ENCODE assay signal across 11 cellular contexts in the genomic region with DNA sequence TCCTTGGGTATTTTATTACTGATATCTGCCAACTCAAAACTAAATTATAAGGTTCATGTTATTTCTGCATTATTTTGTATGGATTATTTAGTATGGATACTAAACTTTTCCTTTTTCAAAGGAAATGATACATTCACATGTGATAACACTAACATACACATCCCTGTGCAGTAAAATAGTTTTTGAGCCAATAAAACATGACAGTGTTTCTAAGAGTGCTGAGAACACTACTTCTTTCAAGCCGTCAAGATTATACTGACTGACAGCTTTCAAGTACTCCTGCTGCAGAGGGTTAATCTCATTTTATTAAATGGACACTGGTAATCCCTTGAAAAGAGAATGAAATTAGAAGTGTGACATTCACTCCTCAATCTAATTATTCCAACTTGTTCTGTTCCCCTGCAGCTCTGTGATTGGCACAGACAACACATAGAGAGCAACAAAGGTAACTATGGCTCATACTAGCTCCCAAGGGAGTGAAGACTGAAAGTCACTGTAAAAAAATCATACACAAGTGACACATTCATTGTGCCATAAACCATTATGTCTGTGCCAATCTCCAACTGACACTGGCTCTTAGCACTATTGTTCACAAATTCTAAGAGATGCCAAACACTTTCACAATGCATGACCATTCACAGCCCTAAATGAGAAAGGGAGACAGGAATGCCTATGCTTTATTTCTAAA.
DNase-seq lines count a peak whose midpoint lies in the region; ATAC-seq and TF ChIP-seq lines count a peak whose summit lies in the region.
"Had no signal": no experiment of that assay in that cellular context is flagged by ENCODE, and none has a peak within 500 bp of the region (broad histone marks: within the 10 kb centered on the region; RNA-seq: fewer than 3 reads in every experiment).

No MANE protein-coding gene starts in this region.

- peak overlapping the region; percentile 23 for H3K9ac ChIP-seq in Loucy (ENCODE audit: low read depth, low read length, poor library complexity, severe bottlenecking)
- no peak overlapping the region for H3K9ac ChIP-seq in mammary epithelial cell (ENCODE audit: insufficient read depth, low read length)

- H3K9me2 ChIP-seq in Loucy (replicated peaks; ENCODE audit: low read depth, low read length): no peaks in the 10 kb centered on the region

- ATAC-seq in naive thymus-derived CD4-positive, alpha-beta T cell: no peak
- ATAC-seq: activated CD4-positive, CD25-positive, alpha-beta regulatory T cell treated with anti-CD3 and anti-CD28 coated beads, Interleukin-2, amount 50 U/mL, for 24 hours had no signal

- peak overlapping the region in 5 of 9 donors; percentile 17 to 69 (median 29) for H3K27ac Mint-ChIP-seq in naive thymus-derived CD4-positive, alpha-beta T cell

- CTCF ChIA-PET in mammary epithelial cell (lab: Charles Lee; ENCODE audit: low non-redundant PET) (no interaction called here), GM10248 (lab: Yijun Ruan, JAX) (no interaction called here)
- CTCF ChIA-PET in naive thymus-derived CD4-positive, alpha-beta T cell (lab: Charles Lee): no interaction called here

- peaks cover 91% of the 10 kb centered on the region for H3K4me1 ChIP-seq in Loucy (ENCODE audit: insufficient read depth, low read length, poor library complexity, severe bottlenecking)
- peaks cover 26% of the 10 kb centered on the region for H3K4me1 ChIP-seq in mammary epithelial cell (ENCODE audit: insufficient read depth, low read length)
- H3K4me1 ChIP-seq in naive thymus-derived CD4-positive, alpha-beta T cell (ENCODE audit: control insufficient read depth in 2 of 2, insufficient read depth in 2 of 2, low read length in 2 of 2): peaks cover 0 to 18% of the 10 kb centered on the region in 2 donors

- H3F3A ChIP-seq in Loucy (ENCODE audit: low read depth): peaks cover 8% of the 10 kb centered on the region; the same call in 1 of the 2 replicates

- H3K36me3 ChIP-seq in Loucy (ENCODE audit: insufficient read depth, low read length) (peaks cover 29% of the 10 kb centered on the region; the same call in 1 of the 2 replicates), mammary epithelial cell (ENCODE audit: insufficient read depth, low read length) (peaks cover 14% of the 10 kb centered on the region)
- peaks cover 0 to 11% (median 0%) of the 10 kb centered on the region in 3 experiments for H3K36me3 ChIP-seq in naive thymus-derived CD4-positive, alpha-beta T cell (ENCODE audit: control insufficient read depth in 2 of 3, insufficient read depth in 3 of 3, low read length in 3 of 3)

- intact Hi-C loops in mammary epithelial cell (cut with micrococcal nuclease): no loop called here
- intact Hi-C loops in naive thymus-derived CD4-positive, alpha-beta T cell (cut with micrococcal nuclease): loop anchor here (2.0 to 5.0 kb wide), 4 partner anchors 37 to 1467 kb away; no protein-coding TSS in a partner anchor

- H3K27me3 ChIP-seq in Loucy (ENCODE audit: insufficient read depth, low read length, poor library complexity, severe bottlenecking) (no peaks in the 10 kb centered on the region), mammary epithelial cell (ENCODE audit: insufficient read depth, low read length) (no peaks in the 10 kb centered on the region)
- no peaks in the 10 kb centered on the region for H3K27me3 ChIP-seq in naive thymus-derived CD4-positive, alpha-beta T cell (ENCODE audit: control insufficient read depth in 2 of 2, insufficient read depth in 2 of 2, low read length in 2 of 2)

- no peak overlapping the region for H3K4me3 ChIP-seq in Loucy (ENCODE audit: low read length, poor library complexity, severe bottlenecking)
- no peak overlapping the region for H3K4me3 ChIP-seq in mammary epithelial cell (replicated peaks in 1 of 3; ENCODE audit: insufficient read depth in 1 of 3, low read depth in 2 of 3, low read length in 3 of 3)
- no peak overlapping the region for H3K4me3 ChIP-seq in naive thymus-derived CD4-positive, alpha-beta T cell (ENCODE audit: low read length)

- peaks cover 33 to 91% (median 76%) of the 10 kb centered on the region in 7 donors for H3K4me1 Mint-ChIP-seq in naive thymus-derived CD4-positive, alpha-beta T cell

- DNase-seq in D341Med (ENCODE audit: low spot score) (peak; percentile 45), mammary epithelial cell (no peak), NCI-H510A treated with DMSO at 0.1 percent for 48 hours (lab: John Stamatoyannopoulos, UW) (no peak), KG1 (lab: John Stamatoyannopoulos, UW) (no peak), GM10248 (ENCODE audit: extremely low spot score) (no peak)
- DNase-seq in naive thymus-derived CD4-positive, alpha-beta T cell: no peak
- no peak for DNase-seq in stimulated activated CD4-positive, alpha-beta T cell treated with anti-CD3 and anti-CD28 coated beads, Interleukin-4, amount 100 ng/mL, for 1 hour
- DNase-seq: activated gamma-delta T cell treated with Interleukin-2 at 50 U/mL for 16 hours; effector CD4-positive, alpha-beta T cell had no signal

- H3K27ac ChIP-seq in mammary epithelial cell (ENCODE audit: insufficient read depth, low read depth, low read length): peak overlapping the region; percentile 11
- H3K27ac ChIP-seq in naive thymus-derived CD4-positive, alpha-beta T cell (ENCODE audit: low read depth, low read length): no peak overlapping the region

- H3K27me3 Mint-ChIP-seq in naive thymus-derived CD4-positive, alpha-beta T cell: no peaks in the 10 kb centered on the region

- in situ Hi-C loops in mammary epithelial cell (cut with MboI; ENCODE audit: low sequenced_read_pairs in 2 of 2): no loop called here

- H3K4me2 ChIP-seq in Loucy (ENCODE audit: low read depth, low read length, poor library complexity, severe bottlenecking): peak overlapping the region; percentile 46
- peak overlapping the region; percentile 25 for H3K4me2 ChIP-seq in mammary epithelial cell (ENCODE audit: insufficient read depth, low read depth, low read length)

- WGBS in mammary epithelial cell (ENCODE audit: low coverage, missing lambda C conversion rate): 96% methylated on average over 1 of the region's 1 CpG

- H3K9me3 ChIP-seq in Loucy (ENCODE audit: insufficient read depth, low read depth, low read length): no peaks in the 10 kb centered on the region
- no peaks in the 10 kb centered on the region for H3K9me3 ChIP-seq in mammary epithelial cell (replicated peaks; ENCODE audit: insufficient read depth, low read length)
- H3K9me3 ChIP-seq in naive thymus-derived CD4-positive, alpha-beta T cell (ENCODE audit: control insufficient read depth in 2 of 3, low read length in 3 of 3): no peaks in the 10 kb centered on the region

- H3K9me3 Mint-ChIP-seq in naive thymus-derived CD4-positive, alpha-beta T cell: no peaks in the 10 kb centered on the region

- peaks cover 5 to 18% (median 10%) of the 10 kb centered on the region in 5 donors for H3K36me3 Mint-ChIP-seq in naive thymus-derived CD4-positive, alpha-beta T cell

- BruUV-seq in mammary epithelial cell (replicated peaks; lab: Mats Ljungman, UMichigan): no TSS peak

- H3K79me2 ChIP-seq in Loucy (ENCODE audit: insufficient read depth, low read length) (peaks cover 78% of the 10 kb centered on the region), mammary epithelial cell (ENCODE audit: insufficient read depth, low read length) (peaks cover 63% of the 10 kb centered on the region)

- TF ChIP-seq CTCF in Loucy (conservative IDR thresholded peaks at IDR 0.05; ENCODE audit: low read length) (no peak), mammary epithelial cell (conservative IDR thresholded peaks at IDR 0.05 in 1 of 2, IDR thresholded peaks at IDR 0.05 in 1 of 2; ENCODE audit: extremely low read depth in 1 of 2, insufficient read depth in 1 of 2, low read depth in 1 of 2, low read length in 2 of 2) (no peak), GM10248 (IDR thresholded peaks at IDR 0.05; ENCODE audit: control extremely low read depth, extremely low read depth, low read depth, missing control alignments) (no peak)

- no peak overlapping the region for H2AFZ ChIP-seq in Loucy (ENCODE audit: low read length)
- no peak overlapping the region for H2AFZ ChIP-seq in mammary epithelial cell (ENCODE audit: low read depth, low read length)

- POLR2A ChIA-PET in naive thymus-derived CD4-positive, alpha-beta T cell (lab: Charles Lee): no interaction called here
- POLR2A ChIA-PET in GM10248 (lab: Yijun Ruan, JAX): no interaction called here

- dilution Hi-C loops in mammary epithelial cell (cut with HindIII; ENCODE audit: low sequenced_read_pairs): no loop called here

- H3K4me3 Mint-ChIP-seq in naive thymus-derived CD4-positive, alpha-beta T cell: no peak overlapping the region

- H4K20me1 ChIP-seq in Loucy (ENCODE audit: insufficient read depth, low read length, poor library complexity, severe bottlenecking) (peaks cover 62% of the 10 kb centered on the region), mammary epithelial cell (ENCODE audit: insufficient read depth, low read length) (no peaks in the 10 kb centered on the region)
